ENCODE assay signal across 8 cellular contexts in genomic region chr4:128600996-128601857, GRCh38.
DNase-seq lines count a peak whose midpoint lies in the region; ATAC-seq and TF ChIP-seq lines count a peak whose summit lies in the region.

No MANE protein-coding gene starts in this region.

- intact Hi-C loops in activated T-helper 2 cell treated with anti-CD3 and anti-CD28 coated beads, Interferon-gamma antibody, Interleukin-2, Interleukin-4, amounts not matched to agents 10 μg/mL and 5 μg/mL and 100 μg/mL, durations not matched to agents 14 hours and 24 hours and 36 hours (cut with micrococcal nuclease): no loop called here

- H2AFZ ChIP-seq in KMS-11 (ENCODE audit: low read depth): 0 out of 2 replicates have a peak overlapping the region, but pooled peaks have one; percentile 1

- no peaks in the 10 kb centered on the region for H3K36me3 Mint-ChIP-seq in stimulated activated effector memory CD8-positive, alpha-beta T cell treated with anti-CD3 and anti-CD28 coated beads, Interleukin-12 subunit alpha, Interleukin-12 subunit beta, amount 100 ng/mL, for 72 hours
- H3K36me3 Mint-ChIP-seq in activated T-helper 2 cell treated with anti-CD3 and anti-CD28 coated beads, Interferon-gamma antibody, Interleukin-2, Interleukin-4, amounts not matched to agents 10 μg/mL and 5 μg/mL and 100 μg/mL, durations not matched to agents 14 hours and 24 hours and 36 hours (ENCODE audit: low read depth): no peaks in the 10 kb centered on the region

- H3K79me2 ChIP-seq in KMS-11 (ENCODE audit: insufficient read depth, low read depth): no peaks in the 10 kb centered on the region

- H3K27me3 ChIP-seq in KMS-11 (ENCODE audit: insufficient read depth, low read depth): no peaks in the 10 kb centered on the region

- H3K4me1 Mint-ChIP-seq in stimulated activated effector memory CD8-positive, alpha-beta T cell treated with anti-CD3 and anti-CD28 coated beads, Interleukin-12 subunit alpha, Interleukin-12 subunit beta, amount 100 ng/mL, for 72 hours: peaks cover 5% of the 10 kb centered on the region
- H3K4me1 Mint-ChIP-seq in activated T-helper 2 cell treated with anti-CD3 and anti-CD28 coated beads, Interferon-gamma antibody, Interleukin-2, Interleukin-4, amounts not matched to agents 10 μg/mL and 5 μg/mL and 100 μg/mL, durations not matched to agents 14 hours and 24 hours and 36 hours (ENCODE audit: low read depth): no peaks in the 10 kb centered on the region

- H3K4me3 Mint-ChIP-seq in stimulated activated effector memory CD8-positive, alpha-beta T cell treated with anti-CD3 and anti-CD28 coated beads, Interleukin-12 subunit alpha, Interleukin-12 subunit beta, amount 100 ng/mL, for 72 hours: no peak overlapping the region
- H3K4me3 Mint-ChIP-seq in activated T-helper 2 cell treated with anti-CD3 and anti-CD28 coated beads, Interferon-gamma antibody, Interleukin-2, Interleukin-4, amounts not matched to agents 10 μg/mL and 5 μg/mL and 100 μg/mL, durations not matched to agents 14 hours and 24 hours and 36 hours (ENCODE audit: low read depth): no peak overlapping the region

- H4K20me1 ChIP-seq in KMS-11 (ENCODE audit: insufficient read depth): no peaks in the 10 kb centered on the region

- peaks cover 1% of the 10 kb centered on the region for H3K27me3 Mint-ChIP-seq in activated T-helper 2 cell treated with anti-CD3 and anti-CD28 coated beads, Interferon-gamma antibody, Interleukin-2, Interleukin-4, amounts not matched to agents 10 μg/mL and 5 μg/mL and 100 μg/mL, durations not matched to agents 14 hours and 24 hours and 36 hours (ENCODE audit: low read depth)

- DNase-seq in AG08396 (ENCODE audit: low spot score) (peak; percentile 79), amniotic stem cell (lab: John Stamatoyannopoulos, UW) (peak; percentile 40), iPS DF 19.7 (ENCODE audit: low read depth, low spot score) (peak; percentile 30)
- no peak for DNase-seq in stimulated activated effector memory CD8-positive, alpha-beta T cell treated with anti-CD3 and anti-CD28 coated beads, Interleukin-12 subunit alpha, Interleukin-12 subunit beta, amount 100 ng/mL, for 72 hours (ENCODE audit: low spot score in 2 of 2)
- no peak for DNase-seq in activated T-cell treated with anti-CD3 and anti-CD28 coated beads, Interleukin-2, amount 50 U/mL, for 48 hours
- no peak for DNase-seq in activated T-helper 2 cell treated with anti-CD3 and anti-CD28 coated beads, Interferon-gamma antibody, Interleukin-2, Interleukin-4, amounts not matched to agents 10 μg/mL and 5 μg/mL and 100 μg/mL, durations not matched to agents 14 hours and 24 hours and 36 hours (ENCODE audit: low spot score)
- DNase-seq in stimulated activated CD4-positive, alpha-beta T cell treated with anti-CD3 and anti-CD28 coated beads, Interleukin-2, amount 100 ng/mL, for 48 hours: no peak

- H3K9me3 Mint-ChIP-seq in stimulated activated effector memory CD8-positive, alpha-beta T cell treated with anti-CD3 and anti-CD28 coated beads, Interleukin-12 subunit alpha, Interleukin-12 subunit beta, amount 100 ng/mL, for 72 hours: peaks cover 3% of the 10 kb centered on the region
- H3K9me3 Mint-ChIP-seq in activated T-helper 2 cell treated with anti-CD3 and anti-CD28 coated beads, Interferon-gamma antibody, Interleukin-2, Interleukin-4, amounts not matched to agents 10 μg/mL and 5 μg/mL and 100 μg/mL, durations not matched to agents 14 hours and 24 hours and 36 hours: peaks cover 6% of the 10 kb centered on the region

- H3K4me3 ChIP-seq in KMS-11 (IDR thresholded peaks at IDR 0.05; ENCODE audit: insufficient read depth, low read depth, low read length): no peak overlapping the region

- no peak overlapping the region for H3K9ac ChIP-seq in KMS-11

- no peak overlapping the region for H3K4me2 ChIP-seq in KMS-11

- no peak overlapping the region for H3K27ac Mint-ChIP-seq in stimulated activated effector memory CD8-positive, alpha-beta T cell treated with anti-CD3 and anti-CD28 coated beads, Interleukin-12 subunit alpha, Interleukin-12 subunit beta, amount 100 ng/mL, for 72 hours
- H3K27ac Mint-ChIP-seq in activated T-helper 2 cell treated with anti-CD3 and anti-CD28 coated beads, Interferon-gamma antibody, Interleukin-2, Interleukin-4, amounts not matched to agents 10 μg/mL and 5 μg/mL and 100 μg/mL, durations not matched to agents 14 hours and 24 hours and 36 hours: no peak overlapping the region

- H3K36me3 ChIP-seq in KMS-11 (ENCODE audit: insufficient read depth): no peaks in the 10 kb centered on the region

- no peak for TF ChIP-seq CTCF in KMS-11 (conservative IDR thresholded peaks at IDR 0.05; ENCODE audit: low read depth, low read length)

- no peak overlapping the region for H3K27ac ChIP-seq in KMS-11

- H3K4me1 ChIP-seq in KMS-11 (ENCODE audit: low read depth, poor library complexity, severe bottlenecking): no peaks in the 10 kb centered on the region

- ATAC-seq in stimulated activated effector memory CD8-positive, alpha-beta T cell treated with anti-CD3 and anti-CD28 coated beads, Interleukin-12 subunit alpha, Interleukin-12 subunit beta, amount 100 ng/mL, for 72 hours: peak; percentile 42

Comparison
In these comparisons a context has a peak if more than half of its experiments do, and no peak if none do; other contexts are left out.
1. DNase-seq: peak in AG08396 (single experiment), amniotic stem cell (single experiment) and iPS DF 19.7 (single experiment); none in stimulated activated effector memory CD8-positive, alpha-beta T cell treated with anti-CD3 and anti-CD28 coated beads, Interleukin-12 subunit alpha, Interleukin-12 subunit beta, amount 100 ng/mL, for 72 hours (0 of 2), activated T-cell treated with anti-CD3 and anti-CD28 coated beads, Interleukin-2, amount 50 U/mL, for 48 hours (0 of 2), activated T-helper 2 cell treated with anti-CD3 and anti-CD28 coated beads, Interferon-gamma antibody, Interleukin-2, Interleukin-4, amounts not matched to agents 10 μg/mL and 5 μg/mL and 100 μg/mL, durations not matched to agents 14 hours and 24 hours and 36 hours (single experiment) and stimulated activated CD4-positive, alpha-beta T cell treated with anti-CD3 and anti-CD28 coated beads, Interleukin-2, amount 100 ng/mL, for 48 hours (0 of 2).